Comparison of ENCODE assay signal across 1 cellular context in the genomic region with DNA sequence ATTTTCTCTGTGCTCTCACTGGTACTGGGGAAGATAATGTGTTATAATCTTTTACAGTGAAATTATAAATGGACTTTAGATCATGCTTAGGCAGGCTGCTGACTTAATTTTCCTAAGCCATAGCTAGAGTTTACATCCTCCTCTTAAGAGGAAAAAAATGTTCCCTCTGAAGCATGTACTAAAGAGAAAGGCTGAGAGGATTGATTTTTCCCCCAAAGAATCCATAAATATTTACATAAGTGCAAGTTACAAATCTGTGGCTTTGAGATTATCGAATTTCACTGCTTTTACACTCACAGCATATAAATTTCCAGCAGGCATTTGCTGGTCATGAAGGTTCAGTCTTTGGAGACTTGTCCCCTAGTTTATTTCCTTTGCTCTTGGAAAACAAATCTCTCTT.
TF ChIP-seq lines count a peak whose summit lies in the region.

No MANE protein-coding gene starts in this region.

TF ChIP-seq in GM23338, 12 proteins besides CTCF, POLR2A, EP300 and RAD21 (continued from another document):
- TF ChIP-seq, protein P1, sequence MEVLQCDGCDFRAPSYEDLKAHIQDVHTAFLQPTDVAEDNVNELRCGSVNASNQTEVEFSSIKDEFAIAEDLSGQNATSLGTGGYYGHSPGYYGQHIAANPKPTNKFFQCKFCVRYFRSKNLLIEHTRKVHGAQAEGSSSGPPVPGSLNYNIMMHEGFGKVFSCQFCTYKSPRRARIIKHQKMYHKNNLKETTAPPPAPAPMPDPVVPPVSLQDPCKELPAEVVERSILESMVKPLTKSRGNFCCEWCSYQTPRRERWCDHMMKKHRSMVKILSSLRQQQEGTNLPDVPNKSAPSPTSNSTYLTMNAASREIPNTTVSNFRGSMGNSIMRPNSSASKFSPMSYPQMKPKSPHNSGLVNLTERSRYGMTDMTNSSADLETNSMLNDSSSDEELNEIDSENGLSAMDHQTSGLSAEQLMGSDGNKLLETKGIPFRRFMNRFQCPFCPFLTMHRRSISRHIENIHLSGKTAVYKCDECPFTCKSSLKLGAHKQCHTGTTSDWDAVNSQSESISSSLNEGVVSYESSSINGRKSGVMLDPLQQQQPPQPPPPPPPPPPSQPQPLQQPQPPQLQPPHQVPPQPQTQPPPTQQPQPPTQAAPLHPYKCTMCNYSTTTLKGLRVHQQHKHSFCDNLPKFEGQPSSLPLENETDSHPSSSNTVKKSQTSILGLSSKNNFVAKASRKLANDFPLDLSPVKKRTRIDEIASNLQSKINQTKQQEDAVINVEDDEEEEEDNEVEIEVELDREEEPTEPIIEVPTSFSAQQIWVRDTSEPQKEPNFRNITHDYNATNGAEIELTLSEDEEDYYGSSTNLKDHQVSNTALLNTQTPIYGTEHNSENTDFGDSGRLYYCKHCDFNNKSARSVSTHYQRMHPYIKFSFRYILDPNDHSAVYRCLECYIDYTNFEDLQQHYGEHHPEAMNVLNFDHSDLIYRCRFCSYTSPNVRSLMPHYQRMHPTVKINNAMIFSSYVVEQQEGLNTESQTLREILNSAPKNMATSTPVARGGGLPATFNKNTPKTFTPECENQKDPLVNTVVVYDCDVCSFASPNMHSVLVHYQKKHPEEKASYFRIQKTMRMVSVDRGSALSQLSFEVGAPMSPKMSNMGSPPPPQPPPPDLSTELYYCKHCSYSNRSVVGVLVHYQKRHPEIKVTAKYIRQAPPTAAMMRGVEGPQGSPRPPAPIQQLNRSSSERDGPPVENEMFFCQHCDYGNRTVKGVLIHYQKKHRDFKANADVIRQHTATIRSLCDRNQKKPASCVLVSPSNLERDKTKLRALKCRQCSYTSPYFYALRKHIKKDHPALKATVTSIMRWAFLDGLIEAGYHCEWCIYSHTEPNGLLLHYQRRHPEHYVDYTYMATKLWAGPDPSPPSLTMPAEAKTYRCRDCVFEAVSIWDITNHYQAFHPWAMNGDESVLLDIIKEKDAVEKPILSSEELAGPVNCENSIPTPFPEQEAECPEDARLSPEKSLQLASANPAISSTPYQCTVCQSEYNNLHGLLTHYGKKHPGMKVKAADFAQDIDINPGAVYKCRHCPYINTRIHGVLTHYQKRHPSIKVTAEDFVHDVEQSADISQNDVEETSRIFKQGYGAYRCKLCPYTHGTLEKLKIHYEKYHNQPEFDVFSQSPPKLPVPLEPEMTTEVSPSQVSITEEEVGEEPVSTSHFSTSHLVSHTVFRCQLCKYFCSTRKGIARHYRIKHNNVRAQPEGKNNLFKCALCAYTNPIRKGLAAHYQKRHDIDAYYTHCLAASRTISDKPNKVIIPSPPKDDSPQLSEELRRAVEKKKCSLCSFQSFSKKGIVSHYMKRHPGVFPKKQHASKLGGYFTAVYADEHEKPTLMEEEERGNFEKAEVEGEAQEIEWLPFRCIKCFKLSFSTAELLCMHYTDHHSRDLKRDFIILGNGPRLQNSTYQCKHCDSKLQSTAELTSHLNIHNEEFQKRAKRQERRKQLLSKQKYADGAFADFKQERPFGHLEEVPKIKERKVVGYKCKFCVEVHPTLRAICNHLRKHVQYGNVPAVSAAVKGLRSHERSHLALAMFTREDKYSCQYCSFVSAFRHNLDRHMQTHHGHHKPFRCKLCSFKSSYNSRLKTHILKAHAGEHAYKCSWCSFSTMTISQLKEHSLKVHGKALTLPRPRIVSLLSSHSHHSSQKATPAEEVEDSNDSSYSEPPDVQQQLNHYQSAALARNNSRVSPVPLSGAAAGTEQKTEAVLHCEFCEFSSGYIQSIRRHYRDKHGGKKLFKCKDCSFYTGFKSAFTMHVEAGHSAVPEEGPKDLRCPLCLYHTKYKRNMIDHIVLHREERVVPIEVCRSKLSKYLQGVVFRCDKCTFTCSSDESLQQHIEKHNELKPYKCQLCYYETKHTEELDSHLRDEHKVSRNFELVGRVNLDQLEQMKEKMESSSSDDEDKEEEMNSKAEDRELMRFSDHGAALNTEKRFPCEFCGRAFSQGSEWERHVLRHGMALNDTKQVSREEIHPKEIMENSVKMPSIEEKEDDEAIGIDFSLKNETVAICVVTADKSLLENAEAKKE (CRISPR knock-in tag; IDR thresholded peaks at IDR 0.05): no peak
- TF ChIP-seq, protein P2, sequence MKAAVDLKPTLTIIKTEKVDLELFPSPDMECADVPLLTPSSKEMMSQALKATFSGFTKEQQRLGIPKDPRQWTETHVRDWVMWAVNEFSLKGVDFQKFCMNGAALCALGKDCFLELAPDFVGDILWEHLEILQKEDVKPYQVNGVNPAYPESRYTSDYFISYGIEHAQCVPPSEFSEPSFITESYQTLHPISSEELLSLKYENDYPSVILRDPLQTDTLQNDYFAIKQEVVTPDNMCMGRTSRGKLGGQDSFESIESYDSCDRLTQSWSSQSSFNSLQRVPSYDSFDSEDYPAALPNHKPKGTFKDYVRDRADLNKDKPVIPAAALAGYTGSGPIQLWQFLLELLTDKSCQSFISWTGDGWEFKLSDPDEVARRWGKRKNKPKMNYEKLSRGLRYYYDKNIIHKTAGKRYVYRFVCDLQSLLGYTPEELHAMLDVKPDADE (IDR thresholded peaks at IDR 0.05): no peak
- no peak for TF ChIP-seq STAT1 (IDR thresholded peaks at IDR 0.05; ENCODE audit: unreplicated experiment)
